Comparison of ENCODE assay signal across 13 cellular contexts in genomic region chr16:77434365-77435239, GRCh38. TPM values are rescaled to one million over a fixed set of nuclear protein-coding genes. Genes with fewer than 3 reads are reported as not detected.
A peak's percentile ranks its signal among the peaks of the same experiment; 100 is the strongest.
DNase-seq lines count a peak whose midpoint lies in the region; ATAC-seq and TF ChIP-seq lines count a peak whose summit lies in the region.
"Had no signal": no experiment of that assay in that cellular context is flagged by ENCODE, and none has a peak within 500 bp of the region (broad histone marks: within the 10 kb centered on the region; RNA-seq: fewer than 3 reads in every experiment).

Gene ADAMTS18 (minus strand): TSS chr16:77435034. CDS start chr16:77434695, 339 bp downstream.

- peak within 1 kb of the TSS; percentile 91 for H3K27ac ChIP-seq in trophoblast cell (ENCODE audit: low read depth, low read length)
- H3K27ac ChIP-seq: tibial artery had no signal

- DNase-seq in NCI-H1417 (lab: John Stamatoyannopoulos, UW): peak; percentile 23 to 62 (median 52)
- no peak for DNase-seq in NCI-H1417 treated with DMSO at 0.1 percent for 48 hours (lab: John Stamatoyannopoulos, UW)
- DNase-seq in NCI-H345 (lab: John Stamatoyannopoulos, UW): peak; percentile 64
- DNase-seq in epithelial cell of proximal tubule (ENCODE audit: low read depth): no peak
- DNase-seq in trophoblast cell: no peak
- DNase-seq: hippocampal formation, tibial artery had no signal

- H3K4ac ChIP-seq in trophoblast cell (ENCODE audit: low read depth, low read length): peak within 1 kb of the TSS; percentile 74

- H3K79me1 ChIP-seq in trophoblast cell (ENCODE audit: low read length): peaks cover 26% of the 10 kb centered on the region

- no peak for TF ChIP-seq CTCF in epithelial cell of proximal tubule (conservative IDR thresholded peaks at IDR 0.05; ENCODE audit: low read depth, low read length)

- peak within 1 kb of the TSS; percentile 67 for H2BK12ac ChIP-seq in trophoblast cell (ENCODE audit: low read length)

- peak within 1 kb of the TSS; percentile 89 for H3K4me2 ChIP-seq in trophoblast cell (ENCODE audit: low read length)

- peaks cover 32% of the 10 kb centered on the region for H3K27me3 Mint-ChIP-seq in activated T-helper 17 cell treated with anti-CD3 and anti-CD28 coated beads, Interleukin-2, amount 50 U/mL, for 72 hours

- no CpG with 5 or more reads among the region's 102 CpGs for WGBS in trophoblast cell (ENCODE audit: extremely low coverage, insufficient coverage, insufficient read length)

- peaks cover 14% of the 10 kb centered on the region for H3K79me2 ChIP-seq in trophoblast cell (ENCODE audit: control insufficient read depth, insufficient read depth, low read length, poor library complexity)

- H3K9me3 Mint-ChIP-seq in activated T-helper 17 cell treated with anti-CD3 and anti-CD28 coated beads, Interleukin-2, amount 50 U/mL, for 72 hours: no peaks in the 10 kb centered on the region
- H3K9me3 Mint-ChIP-seq: activated T-helper 1 cell treated with anti-CD3 and anti-CD28 coated beads, Interleukin-12 subunit alpha, Interleukin-12 subunit beta, Interleukin-2, Interleukin-4 antibody, amounts not matched to agents 30 ng/mL and 10 ng/mL and 1 ng/mL, durations not matched to agents 14 hours and 24 hours and 36 hours; dendritic cell treated with granulocyte-macrophage colony-stimulating factor and Interleukin-4, amounts not matched to agents 40 ng/mL and 50 ng/mL, for 4 days had no signal

- H4K12ac ChIP-seq in trophoblast cell (ENCODE audit: low read depth, low read length): peak within 1 kb of the TSS; percentile 48

- no peaks in the 10 kb centered on the region for H3K9me3 ChIP-seq in trophoblast cell (ENCODE audit: insufficient read depth, low read depth, low read length)
- H3K9me3 ChIP-seq: tibial artery had no signal

- peak within 1 kb of the TSS; percentile 92 for H4K91ac ChIP-seq in trophoblast cell (ENCODE audit: low read depth, low read length)

- H3K4me3 Mint-ChIP-seq in activated T-helper 17 cell treated with anti-CD3 and anti-CD28 coated beads, Interleukin-2, amount 50 U/mL, for 72 hours: no peak within 1 kb of the TSS
- H3K4me3 Mint-ChIP-seq: activated T-helper 1 cell treated with anti-CD3 and anti-CD28 coated beads, Interleukin-12 subunit alpha, Interleukin-12 subunit beta, Interleukin-2, Interleukin-4 antibody, amounts not matched to agents 30 ng/mL and 10 ng/mL and 1 ng/mL, durations not matched to agents 14 hours and 24 hours and 36 hours; dendritic cell treated with granulocyte-macrophage colony-stimulating factor and Interleukin-4, amounts not matched to agents 40 ng/mL and 50 ng/mL, for 4 days had no signal

- no peaks in the 10 kb centered on the region for H3K4me1 Mint-ChIP-seq in activated T-helper 17 cell treated with anti-CD3 and anti-CD28 coated beads, Interleukin-2, amount 50 U/mL, for 72 hours

- no peak for ATAC-seq in HG02763 (IDR thresholded peaks at IDR 0.05; ENCODE audit: unreplicated experiment)
- no peak for ATAC-seq in activated CD4-positive, CD25-positive, alpha-beta regulatory T cell treated with anti-CD3 and anti-CD28 coated beads, Interleukin-2, amount 50 U/mL, for 24 hours
- ATAC-seq in activated T-helper 17 cell treated with anti-CD3 and anti-CD28 coated beads, Interleukin-2, amount 50 U/mL, for 72 hours (replicated peaks): no peak

- H3K9ac ChIP-seq in trophoblast cell (ENCODE audit: low read length): peak within 1 kb of the TSS; percentile 89

- peak within 1 kb of the TSS; percentile 88 for H3K14ac ChIP-seq in trophoblast cell (ENCODE audit: low read length)

- H3K4me3 ChIP-seq in epithelial cell of proximal tubule (ENCODE audit: low read depth, low read length) (peak within 1 kb of the TSS; percentile 38), trophoblast cell (ENCODE audit: low read depth, low read length) (peak within 1 kb of the TSS; percentile 96)
- H3K4me3 ChIP-seq: tibial artery had no signal

- H3K4me1 ChIP-seq in trophoblast cell (ENCODE audit: control insufficient read depth in 1 of 2, insufficient read depth in 2 of 2, low read length in 2 of 2): peaks cover 13 to 20% of the 10 kb centered on the region in 2 experiments

- no peak within 1 kb of the TSS for H3K27ac Mint-ChIP-seq in activated T-helper 17 cell treated with anti-CD3 and anti-CD28 coated beads, Interleukin-2, amount 50 U/mL, for 72 hours
- H3K27ac Mint-ChIP-seq: activated T-helper 1 cell treated with anti-CD3 and anti-CD28 coated beads, Interleukin-12 subunit alpha, Interleukin-12 subunit beta, Interleukin-2, Interleukin-4 antibody, amounts not matched to agents 30 ng/mL and 10 ng/mL and 1 ng/mL, durations not matched to agents 14 hours and 24 hours and 36 hours; dendritic cell treated with granulocyte-macrophage colony-stimulating factor and Interleukin-4, amounts not matched to agents 40 ng/mL and 50 ng/mL, for 4 days had no signal

- H2AK5ac ChIP-seq in trophoblast cell (ENCODE audit: low read length): peak within 1 kb of the TSS; percentile 49

- H3K36me3 ChIP-seq in trophoblast cell (ENCODE audit: control insufficient read depth in 1 of 2, insufficient read depth in 2 of 2, low read length in 2 of 2): peaks cover 6 to 9% of the 10 kb centered on the region in 2 experiments
- H3K36me3 ChIP-seq: tibial artery had no signal

- H3K23ac ChIP-seq in trophoblast cell (ENCODE audit: low read length): no peak within 1 kb of the TSS

- no peaks in the 10 kb centered on the region for H3K27me3 ChIP-seq in trophoblast cell (ENCODE audit: insufficient read depth, low read length)

- H2BK120ac ChIP-seq in trophoblast cell (ENCODE audit: insufficient read depth, low read length, poor library complexity): peak within 1 kb of the TSS; percentile 82

- H2AFZ ChIP-seq in trophoblast cell (ENCODE audit: insufficient read depth, low read length, poor library complexity): peak within 1 kb of the TSS; percentile 77

- peak within 1 kb of the TSS; percentile 62 for H4K8ac ChIP-seq in trophoblast cell (ENCODE audit: low read depth, low read length)

- H3K36me3 Mint-ChIP-seq in activated T-helper 17 cell treated with anti-CD3 and anti-CD28 coated beads, Interleukin-2, amount 50 U/mL, for 72 hours (ENCODE audit: low read depth): no peaks in the 10 kb centered on the region

- H2BK5ac ChIP-seq in trophoblast cell (ENCODE audit: low read depth, low read length, poor library complexity): peak within 1 kb of the TSS; percentile 87

- H3K18ac ChIP-seq in trophoblast cell (ENCODE audit: low read length): peak within 1 kb of the TSS; percentile 92

RNA-seq across cellular contexts. Expression of gene ADAMTS18, which starts in this region (rescaled TPM):
- under 0.01 and 0.98 TPM in 2 replicates for total RNA-seq in epithelial cell of proximal tubule
- 54.3 and 56.8 TPM in 2 replicates for polyA plus RNA-seq in trophoblast cell (2013)
- total RNA-seq in activated T-helper 17 cell treated with anti-CD3 and anti-CD28 coated beads, Interleukin-2, amount 50 U/mL, for 72 hours: not detected
- total RNA-seq: A172 had no signal

Comparison
In these comparisons a context has a peak if more than half of its experiments do, and no peak if none do; other contexts are left out.
1. DNase-seq: peak in NCI-H1417 (3 of 3) and NCI-H345 (single experiment); none in NCI-H1417 treated with DMSO at 0.1 percent for 48 hours (single experiment), epithelial cell of proximal tubule (single experiment) and trophoblast cell (0 of 2).